In the genomic region with DNA sequence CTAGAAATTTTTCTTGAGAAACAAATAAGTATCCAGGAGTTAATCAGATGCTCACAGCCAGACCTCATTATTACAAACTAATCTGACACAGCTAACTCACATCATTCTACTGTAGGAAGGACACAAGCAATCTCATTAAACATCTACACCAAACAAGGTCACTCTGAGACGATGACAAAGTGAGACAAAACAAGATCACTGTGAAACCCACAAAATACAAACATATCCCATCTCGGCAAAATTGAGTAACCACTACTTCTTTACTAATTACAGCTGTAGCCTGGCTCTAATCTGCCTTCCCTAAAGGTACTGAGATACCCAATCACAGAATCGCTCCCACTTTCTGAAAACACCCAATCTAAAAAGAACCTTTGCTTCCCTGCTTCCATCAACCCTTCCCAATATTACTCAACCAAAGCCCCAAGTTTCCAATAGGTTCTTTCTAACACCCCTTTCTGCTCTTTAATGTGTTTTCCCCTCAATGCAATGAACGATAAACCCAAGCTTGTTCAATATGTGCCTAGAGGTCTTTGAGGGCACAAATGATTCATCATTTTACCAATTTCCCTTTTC, we compare ENCODE assay signal across 11 cellular contexts. TPM values are rescaled to one million over a fixed set of nuclear protein-coding genes. Genes with fewer than 3 reads are reported as not detected.
DNase-seq lines count a peak whose midpoint lies in the region; ATAC-seq and TF ChIP-seq lines count a peak whose summit lies in the region.
"Had no signal": no experiment of that assay in that cellular context is flagged by ENCODE, and none has a peak within 500 bp of the region (broad histone marks: within the 10 kb centered on the region; RNA-seq: fewer than 3 reads in every experiment).

No MANE protein-coding gene starts in this region.

- H3K4me1 ChIP-seq in sigmoid colon = peaks cover 0 to 75% (median 56%) of the 10 kb centered on the region in 4 donors

- peaks cover 2% of the 10 kb centered on the region for H3K9me3 Mint-ChIP-seq in activated naive CD8-positive, alpha-beta T cell treated with anti-CD3 and anti-CD28 coated beads for 36 hours

- no peak for TF ChIP-seq CTCF in sigmoid colon (IDR thresholded peaks at IDR 0.05)

- intact Hi-C loops in sigmoid colon (cut with DNase I) = no loop called here

- ATAC-seq in GM18505 (IDR thresholded peaks at IDR 0.05; ENCODE audit: unreplicated experiment) (peak; percentile 43), GM21381 (IDR thresholded peaks at IDR 0.05; ENCODE audit: unreplicated experiment) (peak; percentile 41), HG03135 (IDR thresholded peaks at IDR 0.05; ENCODE audit: unreplicated experiment) (peak; percentile 42), HG03439 (IDR thresholded peaks at IDR 0.05; ENCODE audit: unreplicated experiment) (no peak)
- ATAC-seq: heart left ventricle had no signal

- H3K27ac ChIP-seq in sigmoid colon = no peak overlapping the region
- H3K27ac ChIP-seq: heart left ventricle, neural progenitor cell had no signal

- peak overlapping the region; percentile 87 for H3K27ac Mint-ChIP-seq in activated naive CD8-positive, alpha-beta T cell treated with anti-CD3 and anti-CD28 coated beads for 36 hours
- H3K27ac Mint-ChIP-seq: neural progenitor cell had no signal

- H3K4me3 ChIP-seq in sigmoid colon = no peak overlapping the region
- H3K4me3 ChIP-seq: heart left ventricle, neural progenitor cell had no signal

- TF ChIP-seq POLR2A in GM18505 (IDR thresholded peaks at IDR 0.05; ENCODE audit: borderline replicate concordance, extremely low read depth, insufficient read depth, insufficient read length) (no peak), sigmoid colon (IDR thresholded peaks at IDR 0.05) (no peak)

- no peaks in the 10 kb centered on the region for H3K27me3 ChIP-seq in sigmoid colon
- H3K27me3 ChIP-seq: heart left ventricle, neural progenitor cell had no signal

- H3K36me3 ChIP-seq in sigmoid colon = no peaks in the 10 kb centered on the region
- H3K36me3 ChIP-seq: heart left ventricle had no signal

- H3K4me1 Mint-ChIP-seq in activated naive CD8-positive, alpha-beta T cell treated with anti-CD3 and anti-CD28 coated beads for 36 hours = peaks cover 73% of the 10 kb centered on the region
- H3K4me1 Mint-ChIP-seq: neural progenitor cell had no signal

- no peaks in the 10 kb centered on the region for H3K9me3 ChIP-seq in sigmoid colon
- H3K9me3 ChIP-seq: heart left ventricle had no signal

- H3K36me3 Mint-ChIP-seq in activated naive CD8-positive, alpha-beta T cell treated with anti-CD3 and anti-CD28 coated beads for 36 hours = peaks cover 38% of the 10 kb centered on the region

- TF ChIP-seq EP300 in sigmoid colon (IDR thresholded peaks at IDR 0.05) = no peak

- 68 to 83% methylated on average over 4 of the region's 4 CpGs for WGBS in sigmoid colon, 2 donors

- peak overlapping the region; percentile 38 for H3K4me3 Mint-ChIP-seq in activated naive CD8-positive, alpha-beta T cell treated with anti-CD3 and anti-CD28 coated beads for 36 hours
- H3K4me3 Mint-ChIP-seq: neural progenitor cell had no signal

- DNase-seq in activated naive CD8-positive, alpha-beta T cell treated with anti-CD3 and anti-CD28 coated beads for 36 hours = no peak
- DNase-seq in HuH-7.5 (ENCODE audit: low spot score) (no peak), sigmoid colon (no peak), activated gamma-delta T cell (lab: John Stamatoyannopoulos, UW) (no peak)
- DNase-seq: heart left ventricle, NCI-H345 had no signal

- H3K27me3 Mint-ChIP-seq in activated naive CD8-positive, alpha-beta T cell treated with anti-CD3 and anti-CD28 coated beads for 36 hours = no peaks in the 10 kb centered on the region

RNA-seq across cellular contexts. Expression of a gene that starts 26.9 kb away (rescaled TPM):
- 10 to 100 TPM; 45.5 to 47.5 TPM for total RNA-seq in activated naive CD8-positive, alpha-beta T cell treated with anti-CD3 and anti-CD28 coated beads for 36 hours
- 10 to 100 TPM; 59.2 to 97.5 (median 62.2) TPM for total RNA-seq in sigmoid colon
- polyA plus RNA-seq in sigmoid colon = 10 to 100 TPM; 12.6 to 23.5 (median 19.4) TPM
